8 cellular contexts compared by ENCODE assay signal in the genomic region with DNA sequence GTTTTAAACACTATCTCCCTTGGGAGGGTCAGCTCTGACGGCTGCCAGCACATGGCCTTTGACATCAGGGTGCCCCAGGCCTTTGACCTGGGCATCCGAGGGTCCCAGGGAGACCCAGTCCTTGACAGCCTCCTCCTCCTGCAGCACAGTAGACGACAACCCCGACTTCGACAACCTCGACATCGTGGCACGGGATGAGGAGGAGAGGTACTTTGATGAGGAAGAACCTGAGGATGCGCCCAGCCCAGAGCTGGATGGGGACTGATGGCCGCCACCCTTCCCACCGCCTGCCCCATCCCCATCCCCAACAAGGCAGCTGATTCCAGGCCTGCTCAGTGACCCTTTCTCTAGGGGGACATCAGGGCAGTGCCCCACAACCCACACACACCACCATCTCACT. TPM values are rescaled to one million over a fixed set of nuclear protein-coding genes. Genes with fewer than 3 reads are reported as not detected.
DNase-seq lines count a peak whose midpoint lies in the region; ATAC-seq and TF ChIP-seq lines count a peak whose summit lies in the region.
"Had no signal": no experiment of that assay in that cellular context is flagged by ENCODE, and none has a peak within 500 bp of the region (broad histone marks: within the 10 kb centered on the region; RNA-seq: fewer than 3 reads in every experiment).

No MANE protein-coding gene starts in this region.

- no peak for TF ChIP-seq CTCF in chondrocyte (IDR thresholded peaks at IDR 0.05)
- TF ChIP-seq CTCF in prostate gland (IDR thresholded peaks at IDR 0.05) = no peak

- H3K4me1 Mint-ChIP-seq in IgD-negative memory B cell (peaks cover 20 to 32% (median 28%) of the 10 kb centered on the region in 3 donors), chondrocyte (ENCODE audit: low read depth) (peaks cover 75% of the 10 kb centered on the region)

- H3K27ac Mint-ChIP-seq in IgD-negative memory B cell (peak overlapping the region; percentile 39 to 99 (median 63)), chondrocyte (ENCODE audit: unreplicated experiment) (peak overlapping the region; percentile 100)

- intact Hi-C loops in prostate gland (cut with DNase I) = loop anchor here (5.0 kb wide), 1 partner anchor 35 kb away; no protein-coding TSS in a partner anchor

- no peak for TF ChIP-seq POLR2A in prostate gland (IDR thresholded peaks at IDR 0.05)

- DNase-seq in chondrocyte (ENCODE audit: low spot score) (no peak), prostate gland (ENCODE audit: low spot score) (no peak), HuH-7.5 (ENCODE audit: low spot score) (no peak), HuH-7 (ENCODE audit: low spot score) (no peak)
- DNase-seq: effector memory CD4-positive, alpha-beta T cell; NCI-H1417 treated with DMSO at 0.1 percent for 48 hours had no signal

- ATAC-seq in HG03159 (IDR thresholded peaks at IDR 0.05; ENCODE audit: unreplicated experiment) = no peak

- no peaks in the 10 kb centered on the region for H3K36me3 Mint-ChIP-seq in IgD-negative memory B cell
- peaks cover 12% of the 10 kb centered on the region for H3K36me3 Mint-ChIP-seq in chondrocyte (ENCODE audit: low read depth)

- H3K27ac ChIP-seq in prostate gland = peak overlapping the region; percentile 46 to 73

- no peaks in the 10 kb centered on the region for H3K27me3 ChIP-seq in prostate gland (replicated peaks; ENCODE audit: insufficient read depth)

- H3K4me1 ChIP-seq in prostate gland (replicated peaks) = peaks cover 13% of the 10 kb centered on the region

- WGBS in prostate gland = 80% methylated on average over 9 of the region's 11 CpGs

- no peaks in the 10 kb centered on the region for H3K36me3 ChIP-seq in prostate gland

- no peak overlapping the region for H3K4me3 ChIP-seq in prostate gland

- H3K27me3 Mint-ChIP-seq in IgD-negative memory B cell (peaks cover 1% of the 10 kb centered on the region), chondrocyte (ENCODE audit: low read depth) (no peaks in the 10 kb centered on the region)

- H3K9me3 Mint-ChIP-seq in IgD-negative memory B cell (no peaks in the 10 kb centered on the region), chondrocyte (ENCODE audit: low read depth) (no peaks in the 10 kb centered on the region)

- H3K9me3 ChIP-seq in prostate gland = no peaks in the 10 kb centered on the region

- H3K4me3 Mint-ChIP-seq in IgD-negative memory B cell (peak overlapping the region in 2 of 4 donors; percentile 7 to 14), chondrocyte (ENCODE audit: unreplicated experiment) (peak overlapping the region; percentile 56)

RNA-seq across cellular contexts. Expression of a gene that starts 12.5 kb away (rescaled TPM):
- polyA plus RNA-seq in IgD-negative memory B cell = 34.5 TPM
- total RNA-seq in chondrocyte (21.8 to 33.2 TPM (median 25.5 TPM) in 3 replicates), prostate gland (10 to 100 TPM; 21.0 to 34.4 TPM)

RNA-seq across cellular contexts. Expression of a gene that starts 31.3 kb away (rescaled TPM):
- polyA plus RNA-seq in IgD-negative memory B cell = 49.3 TPM
- total RNA-seq in chondrocyte (188 to 197 TPM (median 195 TPM) in 3 replicates), prostate gland (10 to 100 TPM in 1 of 2 donors, 1 to 10 TPM in 1; 9.7 to 32.4 TPM)

RNA-seq across cellular contexts. Expression of a gene that starts 41.5 kb away (rescaled TPM):
- 10.5 TPM for polyA plus RNA-seq in IgD-negative memory B cell
- 2.0 to 3.0 TPM (median 2.6 TPM) in 3 replicates for total RNA-seq in chondrocyte
- 10 to 100 TPM; 10.7 to 17.1 TPM for total RNA-seq in prostate gland

RNA-seq across cellular contexts. Expression of a gene that starts 53.9 kb away (rescaled TPM):
- 1.8 TPM for polyA plus RNA-seq in IgD-negative memory B cell
- 4.8 to 6.8 TPM (median 5.4 TPM) in 3 replicates for total RNA-seq in chondrocyte
- total RNA-seq in prostate gland = 10 to 100 TPM; 15.7 to 19.7 TPM

RNA-seq across cellular contexts. Expression of a gene that starts 58.3 kb away (rescaled TPM):
- 80.9 TPM for polyA plus RNA-seq in IgD-negative memory B cell
- total RNA-seq in chondrocyte (158 to 195 TPM (median 161 TPM) in 3 replicates), prostate gland (100 to 1,000 TPM; 133 to 183 TPM)
